In genomic region chr2:9032555-9032954, GRCh38 we compare ENCODE assay signal across 23 cellular contexts. TPM values are rescaled to one million over a fixed set of nuclear protein-coding genes. Genes with fewer than 3 reads are reported as not detected.
A peak's percentile ranks its signal among the peaks of the same experiment; 100 is the strongest.
DNase-seq lines count a peak whose midpoint lies in the region; FAIRE-seq and TF ChIP-seq lines count a peak whose summit lies in the region.
"Had no signal": no experiment of that assay in that cellular context is flagged by ENCODE, and none has a peak within 500 bp of the region (broad histone marks: within the 10 kb centered on the region; RNA-seq: fewer than 3 reads in every experiment).

No MANE protein-coding gene starts in this region.

- no peaks in the 10 kb centered on the region for H3K36me3 Mint-ChIP-seq in endodermal cell (ENCODE audit: low read depth)
- H3K36me3 Mint-ChIP-seq: activated CD4-positive, alpha-beta memory T cell treated with anti-CD3 and anti-CD28 coated beads for 36 hours had no signal

- intact Hi-C loops in esophagus muscularis mucosa (cut with DNase I) = no loop called here
- intact Hi-C loops in PC-9 (cut with micrococcal nuclease; ENCODE audit: unreplicated experiment) = no loop called here

- no peaks in the 10 kb centered on the region for H3K27me3 ChIP-seq in endodermal cell (ENCODE audit: control insufficient read depth, insufficient read depth, low read length, poor library complexity, severe bottlenecking)
- no peaks in the 10 kb centered on the region for H3K27me3 ChIP-seq in esophagus muscularis mucosa
- H3K27me3 ChIP-seq in PC-9 (ENCODE audit: insufficient read depth, low read depth) = no peaks in the 10 kb centered on the region
- H3K27me3 ChIP-seq: adrenal gland, breast epithelium, SJCRH30 had no signal

- H3K4me1 Mint-ChIP-seq in endodermal cell = peaks cover 19% of the 10 kb centered on the region
- H3K4me1 Mint-ChIP-seq: CD8-positive, alpha-beta memory T cell; stimulated activated naive B cell treated with anti-CD40 and anti-IgM and Interleukin-4, amounts not matched to agents 10 μg/mL and 1 μg/mL and 100 μg/mL, for 72 hours had no signal

- TF ChIP-seq CTCF in endodermal cell (conservative IDR thresholded peaks at IDR 0.05) = no peak
- no peak for TF ChIP-seq CTCF in esophagus muscularis mucosa (IDR thresholded peaks at IDR 0.05)
- TF ChIP-seq CTCF in PC-9 (conservative IDR thresholded peaks at IDR 0.05) = no peak

- H3K9me2 ChIP-seq in PC-9 (ENCODE audit: insufficient read depth) = 0 out of 2 replicates have a peak, but pooled peaks cover 6% of the 10 kb centered on the region

- H3K9me3 ChIP-seq in endodermal cell (ENCODE audit: control insufficient read depth, low read length) = no peaks in the 10 kb centered on the region
- H3K9me3 ChIP-seq in esophagus muscularis mucosa = no peaks in the 10 kb centered on the region
- no peaks in the 10 kb centered on the region; the same call in 1 of the 2 replicates for H3K9me3 ChIP-seq in PC-9 (ENCODE audit: insufficient read depth, low read depth)
- H3K9me3 ChIP-seq: adrenal gland, breast epithelium, SJCRH30 had no signal

- no peak overlapping the region for H3K9ac ChIP-seq in endodermal cell (ENCODE audit: extremely low read depth, low read length, poor library complexity, severe bottlenecking)
- H3K9ac ChIP-seq: KMS-11 had no signal

- no peaks in the 10 kb centered on the region for H3K36me3 ChIP-seq in endodermal cell (ENCODE audit: control insufficient read depth, insufficient read depth, low read length)
- H3K36me3 ChIP-seq in esophagus muscularis mucosa = no peaks in the 10 kb centered on the region
- H3K36me3 ChIP-seq in PC-9 (ENCODE audit: low read depth) = no peaks in the 10 kb centered on the region
- H3K36me3 ChIP-seq: adrenal gland, breast epithelium, heart right ventricle, SJCRH30 had no signal

- peaks cover 16% of the 10 kb centered on the region for H3K9me3 Mint-ChIP-seq in endodermal cell
- H3K9me3 Mint-ChIP-seq: activated CD4-positive, alpha-beta memory T cell treated with anti-CD3 and anti-CD28 coated beads for 36 hours; stimulated activated naive B cell treated with anti-CD40 and anti-IgM and Interleukin-4, amounts not matched to agents 10 μg/mL and 1 μg/mL and 100 μg/mL, for 72 hours had no signal

- H4K20me1 ChIP-seq in PC-9 (ENCODE audit: insufficient read depth) = no peaks in the 10 kb centered on the region

- no TSS peak for BruUV-seq in PC-9 (replicated peaks; lab: Mats Ljungman, UMichigan)

- POLR2A ChIA-PET in PC-9 (lab: Charles Lee; ENCODE audit: unreplicated experiment) = no interaction called here

- no peaks in the 10 kb centered on the region for H3K27me3 Mint-ChIP-seq in endodermal cell (ENCODE audit: insufficient read depth)

- H3K4me3 ChIP-seq in endodermal cell (ENCODE audit: low read length) (peak overlapping the region; percentile 36), esophagus muscularis mucosa (no peak overlapping the region), PC-9 (no peak overlapping the region)
- H3K4me3 ChIP-seq: adrenal gland, breast epithelium, heart right ventricle, SJCRH30 had no signal

- WGBS in endodermal cell (ENCODE audit: insufficient coverage in 1 of 2, insufficient read length in 1 of 2), 2 experiments = 92 to 100% methylated on average over 1 of the region's 1 CpG
- 92% methylated on average over 1 of the region's 1 CpG for WGBS in esophagus muscularis mucosa

- no peak for TF ChIP-seq POLR2A in H54 (IDR thresholded peaks at IDR 0.05; ENCODE audit: low read depth, low read length)
- TF ChIP-seq POLR2A in esophagus muscularis mucosa (IDR thresholded peaks at IDR 0.05; ENCODE audit: low read depth) = no peak

- peak; percentile 55 for FAIRE-seq in H54 (lab: Jason Lieb, UNC)

- H2AFZ ChIP-seq in PC-9 = no peak overlapping the region

- H3K4me1 ChIP-seq in endodermal cell (ENCODE audit: control insufficient read depth, insufficient read depth, low read length) = peaks cover 9% of the 10 kb centered on the region
- H3K4me1 ChIP-seq in esophagus muscularis mucosa = peaks cover 0 to 25% (median 0%) of the 10 kb centered on the region in 4 donors
- peaks cover 7% of the 10 kb centered on the region for H3K4me1 ChIP-seq in PC-9 (replicated peaks; ENCODE audit: insufficient read depth)
- H3K4me1 ChIP-seq: adrenal gland, breast epithelium, SJCRH30 had no signal

- H3K79me2 ChIP-seq in PC-9 (ENCODE audit: low read depth) = no peaks in the 10 kb centered on the region

- no peak for TF ChIP-seq EP300 in esophagus muscularis mucosa (IDR thresholded peaks at IDR 0.05)

- H3K4me3 Mint-ChIP-seq in endodermal cell = no peak overlapping the region
- H3K4me3 Mint-ChIP-seq: activated CD4-positive, alpha-beta memory T cell treated with anti-CD3 and anti-CD28 coated beads for 36 hours; CD8-positive, alpha-beta memory T cell; nephron; stimulated activated naive B cell treated with anti-CD40 and anti-IgM and Interleukin-4, amounts not matched to agents 10 μg/mL and 1 μg/mL and 100 μg/mL, for 72 hours had no signal

- H3K27ac Mint-ChIP-seq in endodermal cell = no peak overlapping the region
- H3K27ac Mint-ChIP-seq: activated CD4-positive, alpha-beta memory T cell treated with anti-CD3 and anti-CD28 coated beads for 36 hours; CD8-positive, alpha-beta memory T cell; nephron; stimulated activated naive B cell treated with anti-CD40 and anti-IgM and Interleukin-4, amounts not matched to agents 10 μg/mL and 1 μg/mL and 100 μg/mL, for 72 hours had no signal

- H3K27ac ChIP-seq in endodermal cell (ENCODE audit: low read depth, low read length) (no peak overlapping the region), esophagus muscularis mucosa (replicated peaks in 1 of 4) (no peak overlapping the region), PC-9 (no peak overlapping the region)
- H3K27ac ChIP-seq: adrenal gland, breast epithelium, heart right ventricle, KMS-11, SJCRH30 had no signal

- CTCF ChIA-PET in PC-9 (lab: Charles Lee) = no interaction called here

- no peaks in the 10 kb centered on the region for H3F3A ChIP-seq in PC-9 (ENCODE audit: insufficient read depth, low read depth)

- DNase-seq in DMS153 (lab: John Stamatoyannopoulos, UW) = peak; percentile 17
- no peak for DNase-seq in H54 (ENCODE audit: insufficient read length, low spot score)
- DNase-seq in NCI-H345 (lab: John Stamatoyannopoulos, UW) = peak; percentile 53
- no peak for DNase-seq in endodermal cell
- DNase-seq in esophagus muscularis mucosa (ENCODE audit: extremely low spot score) = no peak
- DNase-seq in PC-9 = no peak
- DNase-seq in NCI-H748 (lab: John Stamatoyannopoulos, UW; ENCODE audit: unreplicated experiment) = no peak
- DNase-seq: activated CD4-positive, alpha-beta memory T cell treated with anti-CD3 and anti-CD28 coated beads for 36 hours; activated gamma-delta T cell treated with Interleukin-2 at 50 U/mL for 16 hours; adrenal gland; CD8-positive, alpha-beta memory T cell; EL; heart right ventricle; left ventricle myocardium superior; midbrain; NCI-H1048; NCI-H510A; SJCRH30; stimulated activated naive B cell treated with anti-CD40 and anti-IgM and Interleukin-4, amounts not matched to agents 10 μg/mL and 1 μg/mL and 100 μg/mL, for 72 hours; T-helper 2 cell had no signal

- H3K4me2 ChIP-seq in PC-9 = no peak overlapping the region
- H3K4me2 ChIP-seq: KMS-11 had no signal

RNA-seq across cellular contexts. Expression of gene MBOAT2, which starts 29.1 kb away (rescaled TPM):
- total RNA-seq in endodermal cell = 10 to 100 TPM; 45.3 to 51.0 TPM
- 64.0 TPM for polyA plus RNA-seq in endodermal cell (2013, experiment 1 of 2)
- polyA plus RNA-seq in endodermal cell (2013, experiment 2 of 2) = 46.7 TPM
- 10 to 100 TPM; 14.1 to 19.9 (median 17.0) TPM for total RNA-seq in esophagus muscularis mucosa
- total RNA-seq in PC-9 (2021) = 45.3 and 57.7 TPM in 2 replicates

Comparison
In these comparisons a context has a peak if more than half of its experiments do, and no peak if none do; other contexts are left out.
1. DNase-seq: peak in DMS153 (single experiment) and NCI-H345 (single experiment); none in H54 (single experiment), endodermal cell (single experiment), esophagus muscularis mucosa (single experiment), PC-9 (0 of 2) and NCI-H748 (single experiment).